41 cellular contexts compared by ENCODE assay signal in the genomic region with DNA sequence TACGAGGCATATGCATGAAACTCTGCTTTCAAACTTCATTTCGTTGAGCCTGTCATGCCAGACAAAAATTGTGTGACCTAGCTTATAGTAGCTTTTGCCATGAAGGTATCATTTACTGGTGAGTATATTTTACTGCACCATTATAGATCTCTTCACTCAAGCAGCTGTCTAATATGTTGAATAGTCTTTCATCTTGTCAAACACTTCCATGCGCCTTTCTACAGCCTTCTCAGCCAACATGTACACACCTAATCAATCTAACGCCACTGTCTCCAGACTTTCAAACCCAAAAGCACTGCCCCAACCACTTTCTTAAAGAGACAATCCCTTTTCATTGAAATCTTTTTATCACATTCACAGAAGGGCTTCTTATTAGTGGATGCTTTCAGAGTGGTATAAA.
"Had no signal": no experiment of that assay in that cellular context is flagged by ENCODE, and none has a peak within 500 bp of the region (broad histone marks: within the 10 kb centered on the region; RNA-seq: fewer than 3 reads in every experiment).

No MANE protein-coding gene starts in this region.

- H3K36me3 Mint-ChIP-seq: activated naive CD4-positive, alpha-beta T cell treated with anti-CD3 and anti-CD28 coated beads, Interleukin-2, amount 10 ng/mL, durations not matched to agents 7 days and 5 days; activated naive CD4-positive, alpha-beta T cell treated with anti-CD3 and anti-CD28 coated beads, Interleukin-2, amount 50 U/mL, for 24 hours; activated naive CD8-positive, alpha-beta T cell treated with anti-CD3 and anti-CD28 coated beads for 36 hours; brain had no signal

- DNase-seq: activated effector memory CD4-positive, alpha-beta T cell treated with anti-CD3 and anti-CD28 coated beads, Interleukin-2, amount 50 U/mL, for 16 hours; activated effector memory CD4-positive, alpha-beta T cell treated with Interleukin-2 at 50 U/mL for 16 hours; activated gamma-delta T cell; activated gamma-delta T cell treated with Interleukin-2 at 50 U/mL for 16 hours; activated naive CD4-positive, alpha-beta T cell; activated naive CD4-positive, alpha-beta T cell treated with anti-CD3 and anti-CD28 coated beads for 36 hours; activated naive CD4-positive, alpha-beta T cell treated with anti-CD3 and anti-CD28 coated beads, Interleukin-2, amount 10 ng/mL, durations not matched to agents 7 days and 5 days; activated naive CD4-positive, alpha-beta T cell treated with anti-CD3 and anti-CD28 coated beads, Interleukin-2, amount 50 U/mL, for 16 hours; activated naive CD4-positive, alpha-beta T cell treated with Interleukin-2 at 50 U/mL for 16 hours; activated naive CD8-positive, alpha-beta T cell treated with anti-CD3 and anti-CD28 coated beads for 36 hours; activated naive CD8-positive, alpha-beta T cell treated with anti-CD3 and anti-CD28 coated beads, Interleukin-2, amount 10 ng/mL, durations not matched to agents 7 days and 5 days; activated naive CD8-positive, alpha-beta T cell treated with anti-CD3 and anti-CD28 coated beads, Interleukin-2, amount 50 U/mL, for 24 hours; activated T-cell treated with anti-CD3 and anti-CD28 coated beads for 4 hours; activated T-cell treated with anti-CD3 and anti-CD28 coated beads, Interleukin-2, amount 50 U/mL, for 1 hour; activated T-cell treated with anti-CD3 and anti-CD28 coated beads, Interleukin-2, amount 50 U/mL, for 24 hours; activated T-cell treated with anti-CD3 and anti-CD28 coated beads, Interleukin-2, amount 50 U/mL, for 4 hours; activated T-cell treated with anti-CD3 and anti-CD28 coated beads, Interleukin-2, amount 50 U/mL, for 48 hours; activated T-cell treated with anti-CD3 and anti-CD28 coated beads, Interleukin-2, amount 50 U/mL, for 72 hours; adrenal gland; amniotic stem cell; amygdala; anterior cingulate cortex; aorta; body of pancreas; brain microvascular endothelial cell; caudate nucleus; central memory CD4-positive, alpha-beta T cell; cerebellar nuclear complex had no signal

- H3K27me3 ChIP-seq: adrenal gland, ascending aorta, body of pancreas, brain microvascular endothelial cell, cardiac muscle cell had no signal

- H3K27ac ChIP-seq: adrenal gland, ascending aorta, body of pancreas, brain microvascular endothelial cell, breast epithelium, cardiac muscle cell had no signal

- FAIRE-seq: astrocyte, bronchial epithelial cell had no signal

- H3K4me1 ChIP-seq: adrenal gland, ascending aorta, body of pancreas, breast epithelium had no signal

- H3K36me3 ChIP-seq: adrenal gland, ascending aorta, brain microvascular endothelial cell, breast epithelium, cardiac muscle cell had no signal

- H3K4me3 ChIP-seq: adrenal gland, ascending aorta, body of pancreas, breast epithelium, cardiac muscle cell had no signal

- ATAC-seq: activated naive CD4-positive, alpha-beta T cell treated with anti-CD3 and anti-CD28 coated beads, Interleukin-2, amount 50 U/mL, for 72 hours; activated naive CD8-positive, alpha-beta T cell treated with anti-CD3 and anti-CD28 coated beads, Interleukin-2, amount 50 U/mL, for 24 hours; activated T-cell treated with anti-CD3 and anti-CD28 coated beads, Interleukin-2, amount 50 U/mL, for 4 hours; activated T-cell treated with anti-CD3 and anti-CD28 coated beads, Interleukin-2, amount 50 U/mL, for 72 hours; activated T-helper 17 cell treated with anti-CD3 and anti-CD28 coated beads, Interleukin-2, amount 50 U/mL, for 72 hours; body of pancreas had no signal

- H3K9me3 ChIP-seq: adrenal gland, ascending aorta, body of pancreas, breast epithelium had no signal

- H3K9me3 Mint-ChIP-seq: activated naive CD4-positive, alpha-beta T cell treated with anti-CD3 and anti-CD28 coated beads, Interleukin-2, amount 50 U/mL, for 24 hours had no signal

- H3K27ac Mint-ChIP-seq: activated naive CD4-positive, alpha-beta T cell treated with anti-CD3 and anti-CD28 coated beads for 36 hours; activated naive CD4-positive, alpha-beta T cell treated with anti-CD3 and anti-CD28 coated beads, Interleukin-2, amount 10 ng/mL, durations not matched to agents 7 days and 5 days; activated naive CD4-positive, alpha-beta T cell treated with anti-CD3 and anti-CD28 coated beads, Interleukin-2, amount 50 U/mL, for 24 hours; activated naive CD8-positive, alpha-beta T cell; activated naive CD8-positive, alpha-beta T cell treated with anti-CD3 and anti-CD28 coated beads for 36 hours; activated naive CD8-positive, alpha-beta T cell treated with anti-CD3 and anti-CD28 coated beads, Interleukin-2, amount 10 ng/mL, durations not matched to agents 7 days and 5 days; activated naive CD8-positive, alpha-beta T cell treated with anti-CD3 and anti-CD28 coated beads, Interleukin-2, amount 50 U/mL, for 24 hours; activated T-cell treated with anti-CD3 and anti-CD28 coated beads, Interleukin-2, amount 50 U/mL, for 24 hours; activated T-cell treated with anti-CD3 and anti-CD28 coated beads, Interleukin-2, amount 50 U/mL, for 72 hours; activated T-helper 1 cell treated with anti-CD3 and anti-CD28 coated beads, Interleukin-12 subunit alpha, Interleukin-12 subunit beta, Interleukin-2, Interleukin-4 antibody, amounts not matched to agents 30 ng/mL and 10 ng/mL and 1 ng/mL, durations not matched to agents 14 hours and 24 hours and 36 hours; activated T-helper 17 cell treated with anti-CD3 and anti-CD28 coated beads, Interleukin-2, amount 50 U/mL, for 72 hours; activated T-helper 2 cell treated with anti-CD3 and anti-CD28 coated beads, Interferon-gamma antibody, Interleukin-2, Interleukin-4, amounts not matched to agents 10 μg/mL and 5 μg/mL and 100 μg/mL, durations not matched to agents 14 hours and 24 hours and 36 hours; brain had no signal

- H3K27me3 Mint-ChIP-seq: activated naive CD4-positive, alpha-beta T cell treated with anti-CD3 and anti-CD28 coated beads, Interleukin-2, amount 10 ng/mL, durations not matched to agents 7 days and 5 days; activated naive CD4-positive, alpha-beta T cell treated with anti-CD3 and anti-CD28 coated beads, Interleukin-2, amount 50 U/mL, for 24 hours; activated naive CD8-positive, alpha-beta T cell; activated naive CD8-positive, alpha-beta T cell treated with anti-CD3 and anti-CD28 coated beads for 36 hours; activated naive CD8-positive, alpha-beta T cell treated with anti-CD3 and anti-CD28 coated beads, Interleukin-2, amount 50 U/mL, for 24 hours; activated T-cell treated with anti-CD3 and anti-CD28 coated beads, Interleukin-2, amount 50 U/mL, for 24 hours; activated T-helper 17 cell treated with anti-CD3 and anti-CD28 coated beads, Interleukin-2, amount 50 U/mL, for 72 hours; central memory CD8-positive, alpha-beta T cell had no signal

- H3K4me3 Mint-ChIP-seq: activated naive CD4-positive, alpha-beta T cell treated with anti-CD3 and anti-CD28 coated beads for 36 hours; activated naive CD4-positive, alpha-beta T cell treated with anti-CD3 and anti-CD28 coated beads, Interleukin-2, amount 10 ng/mL, durations not matched to agents 7 days and 5 days; activated naive CD4-positive, alpha-beta T cell treated with anti-CD3 and anti-CD28 coated beads, Interleukin-2, amount 50 U/mL, for 24 hours; activated naive CD8-positive, alpha-beta T cell; activated naive CD8-positive, alpha-beta T cell treated with anti-CD3 and anti-CD28 coated beads for 36 hours; activated naive CD8-positive, alpha-beta T cell treated with anti-CD3 and anti-CD28 coated beads, Interleukin-2, amount 10 ng/mL, durations not matched to agents 7 days and 5 days; activated naive CD8-positive, alpha-beta T cell treated with anti-CD3 and anti-CD28 coated beads, Interleukin-2, amount 50 U/mL, for 24 hours; activated T-cell treated with anti-CD3 and anti-CD28 coated beads, Interleukin-2, amount 50 U/mL, for 24 hours; activated T-cell treated with anti-CD3 and anti-CD28 coated beads, Interleukin-2, amount 50 U/mL, for 4 hours; activated T-cell treated with anti-CD3 and anti-CD28 coated beads, Interleukin-2, amount 50 U/mL, for 72 hours; activated T-helper 1 cell treated with anti-CD3 and anti-CD28 coated beads, Interleukin-12 subunit alpha, Interleukin-12 subunit beta, Interleukin-2, Interleukin-4 antibody, amounts not matched to agents 30 ng/mL and 10 ng/mL and 1 ng/mL, durations not matched to agents 14 hours and 24 hours and 36 hours; activated T-helper 17 cell treated with anti-CD3 and anti-CD28 coated beads, Interleukin-2, amount 50 U/mL, for 72 hours; brain; central memory CD8-positive, alpha-beta T cell had no signal

- H3K4me1 Mint-ChIP-seq: activated naive CD4-positive, alpha-beta T cell treated with anti-CD3 and anti-CD28 coated beads, Interleukin-2, amount 10 ng/mL, durations not matched to agents 7 days and 5 days; activated naive CD4-positive, alpha-beta T cell treated with anti-CD3 and anti-CD28 coated beads, Interleukin-2, amount 50 U/mL, for 24 hours; activated naive CD8-positive, alpha-beta T cell treated with anti-CD3 and anti-CD28 coated beads for 36 hours; activated naive CD8-positive, alpha-beta T cell treated with anti-CD3 and anti-CD28 coated beads, Interleukin-2, amount 10 ng/mL, durations not matched to agents 7 days and 5 days; activated naive CD8-positive, alpha-beta T cell treated with anti-CD3 and anti-CD28 coated beads, Interleukin-2, amount 50 U/mL, for 24 hours; activated T-helper 17 cell treated with anti-CD3 and anti-CD28 coated beads, Interleukin-2, amount 50 U/mL, for 72 hours; brain had no signal
